In genomic region chr11:1390603-1391164, GRCh38 we compare ENCODE assay signal across 10 cellular contexts. TPM values are rescaled to one million over a fixed set of nuclear protein-coding genes. Genes with fewer than 3 reads are reported as not detected.
DNase-seq lines count a peak whose midpoint lies in the region; ATAC-seq, FAIRE-seq and TF ChIP-seq lines count a peak whose summit lies in the region.
"Had no signal": no experiment of that assay in that cellular context is flagged by ENCODE, and none has a peak within 500 bp of the region (broad histone marks: within the 10 kb centered on the region; RNA-seq: fewer than 3 reads in every experiment).

No MANE protein-coding gene starts in this region.

- peak overlapping the region; percentile 58 to 74 (median 70) for H3K27ac ChIP-seq in pancreas

- no peaks in the 10 kb centered on the region for H3K36me3 ChIP-seq in pancreas

- no peak for TF ChIP-seq CTCF in pancreas (IDR thresholded peaks at IDR 0.05)

- peaks cover 0 to 5% (median 5%) of the 10 kb centered on the region in 3 donors for H3K4me1 ChIP-seq in pancreas

- intact Hi-C loops in head of caudate nucleus (cut with DNase I) = no loop called here
- intact Hi-C loops in pancreas (cut with DNase I) = no loop called here

- no peaks in the 10 kb centered on the region for H3K27me3 ChIP-seq in pancreas

- H3K9me3 ChIP-seq in pancreas = no peaks in the 10 kb centered on the region

- 2% methylated on average over 38 to 66 of the region's 66 CpGs for WGBS in pancreas, 2 donors

- ATAC-seq in pancreas (peak; percentile 26 to 39 (median 32)), GM19463 (IDR thresholded peaks at IDR 0.05; ENCODE audit: unreplicated experiment) (no peak), GM21423 (IDR thresholded peaks at IDR 0.05; ENCODE audit: unreplicated experiment) (no peak), HG03175 (IDR thresholded peaks at IDR 0.05; ENCODE audit: unreplicated experiment) (no peak)

- no peak for FAIRE-seq in pancreas (lab: Jason Lieb, UNC)

- DNase-seq in ELF-1 (ENCODE audit: low read depth, low spot score) = peak; percentile 47
- DNase-seq in NCI-H69 (lab: John Stamatoyannopoulos, UW) = peak; percentile 77
- DNase-seq in head of caudate nucleus = peak in 38 of 42 donors; percentile 25 to 84 (median 64)
- DNase-seq in pancreas = peak in 5 of 6 donors; percentile 60 to 81 (median 74)
- DNase-seq in NCI-H2029 treated with DMSO at 0.1 percent for 48 hours (lab: John Stamatoyannopoulos, UW) = no peak
- DNase-seq: activated naive CD4-positive, alpha-beta T cell treated with Interleukin-2 at 50 U/mL for 16 hours; T-helper 2 cell had no signal

- peak overlapping the region; percentile 15 to 55 (median 45) for H3K4me3 ChIP-seq in pancreas

RNA-seq across cellular contexts. Expression of gene BRSK2, which starts 0.9 kb away (rescaled TPM):
- total RNA-seq in pancreas = 10 to 100 TPM; 44.2 to 77.6 (median 62.0) TPM
- 100 to 1,000 TPM in 1 of 2 donors, 10 to 100 TPM in 1; 77.0 to 215 TPM for polyA plus RNA-seq in pancreas

Comparison
In these comparisons a context has a peak if more than half of its experiments do, and no peak if none do; other contexts are left out.
1. ATAC-seq: peak in pancreas (4 of 4); none in GM19463 (single experiment), GM21423 (single experiment) and HG03175 (single experiment).